In genomic region chr10:32229170-32229569, GRCh38 we compare ENCODE assay signal across 9 cellular contexts.
"Had no signal": no experiment of that assay in that cellular context is flagged by ENCODE, and none has a peak within 500 bp of the region (broad histone marks: within the 10 kb centered on the region; RNA-seq: fewer than 3 reads in every experiment).

No MANE protein-coding gene starts in this region.

- H3K4me3 ChIP-seq: GM23248, GM23338, HAP-1 had no signal

- ATAC-seq: GM23338, HCT116 had no signal

- DNase-seq: GM23248, GOT3, H7, H9, HCEC 1CT, HFFc6 had no signal

- H3K4me1 ChIP-seq: HAP-1 had no signal

- H3K4me3 Mint-ChIP-seq: GM23338, H9, HFFc6 had no signal

- H3K27ac Mint-ChIP-seq: GM23338, H9, HFFc6 had no signal

- H3K9me3 ChIP-seq: HAP-1 had no signal

- H3K36me3 ChIP-seq: HAP-1 had no signal
